Comparison of ENCODE assay signal across 27 cellular contexts in the genomic region with DNA sequence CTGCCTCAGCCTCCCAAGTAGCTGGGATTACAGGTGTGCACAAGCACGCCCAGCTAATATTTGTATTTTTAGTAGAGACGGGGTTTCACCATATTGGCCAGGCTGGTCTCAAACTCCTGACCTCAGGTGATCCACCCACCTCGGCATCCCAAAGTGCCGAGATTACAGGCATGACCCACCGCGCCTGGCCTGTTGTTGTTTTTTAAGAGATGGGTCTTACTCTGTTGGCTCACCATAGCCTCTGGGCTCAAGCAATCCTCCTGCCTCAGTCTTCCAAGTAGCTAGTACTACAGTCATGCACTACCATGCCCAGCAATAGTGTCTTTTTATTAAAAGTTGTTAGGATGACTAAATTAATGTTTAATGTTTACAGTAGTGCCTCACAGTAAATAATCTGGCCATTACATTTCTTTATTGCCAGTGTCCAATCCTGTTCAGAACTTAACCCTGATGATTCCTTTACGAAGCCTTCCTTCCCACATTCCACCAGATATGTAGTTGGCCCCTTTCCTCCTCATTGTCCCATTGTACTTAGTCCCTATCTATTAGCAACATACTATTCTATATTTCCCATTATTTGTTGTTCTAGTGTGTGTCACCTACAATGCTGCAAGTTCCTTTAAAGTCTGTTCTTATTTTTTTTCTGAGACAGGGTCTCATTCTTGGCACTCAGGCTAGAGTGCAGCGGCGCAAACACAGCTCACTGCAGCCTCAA. TPM values are rescaled to one million over a fixed set of nuclear protein-coding genes. Genes with fewer than 3 reads are reported as not detected.
"Had no signal": no experiment of that assay in that cellular context is flagged by ENCODE, and none has a peak within 500 bp of the region (broad histone marks: within the 10 kb centered on the region; RNA-seq: fewer than 3 reads in every experiment).

No MANE protein-coding gene starts in this region.

- ATAC-seq: activated CD8-positive, alpha-beta memory T cell treated with anti-CD3 and anti-CD28 coated beads, Interleukin-2, amount 10 ng/mL, durations not matched to agents 7 days and 5 days; activated naive CD8-positive, alpha-beta T cell treated with anti-CD3 and anti-CD28 coated beads, Interleukin-2, amount 50 U/mL, for 24 hours; left cardiac atrium; psoas muscle; right lobe of liver; stimulated activated effector memory CD8-positive, alpha-beta T cell treated with anti-CD3 and anti-CD28 coated beads, Interleukin-12 subunit alpha, Interleukin-12 subunit beta, amount 100 ng/mL, for 72 hours; upper lobe of right lung had no signal

- H3K27me3 ChIP-seq: right lobe of liver, testis, upper lobe of right lung had no signal

- H3K36me3 ChIP-seq: right lobe of liver, upper lobe of right lung had no signal

- H3K36me3 Mint-ChIP-seq: activated CD8-positive, alpha-beta memory T cell treated with anti-CD3 and anti-CD28 coated beads, Interleukin-2, amount 10 ng/mL, durations not matched to agents 7 days and 5 days; mesothelial cell of epicardium; stimulated activated effector memory CD8-positive, alpha-beta T cell treated with anti-CD3 and anti-CD28 coated beads, Interleukin-12 subunit alpha, Interleukin-12 subunit beta, amount 100 ng/mL, for 72 hours had no signal

- H3K4me3 ChIP-seq: coronary artery, psoas muscle, right lobe of liver, SK-N-MC, testis, upper lobe of right lung had no signal

- DNase-seq: activated B cell treated with CpG ODN at 0.5 μM for 24 hours; activated CD4-positive, alpha-beta memory T cell treated with anti-CD3 and anti-CD28 coated beads, Interleukin-2, amount 10 ng/mL, durations not matched to agents 7 days and 5 days; activated CD4-positive, alpha-beta T cell treated with anti-CD3 and anti-CD28 coated beads for 4 hours; activated CD8-positive, alpha-beta memory T cell treated with anti-CD3 and anti-CD28 coated beads, Interleukin-2, amount 10 ng/mL, durations not matched to agents 7 days and 5 days; activated naive CD4-positive, alpha-beta T cell treated with Interleukin-2 at 50 U/mL for 16 hours; activated naive CD8-positive, alpha-beta T cell treated with anti-CD3 and anti-CD28 coated beads, Interleukin-2, amount 50 U/mL, for 24 hours; anterior cingulate cortex; effector CD8-positive, alpha-beta T cell; foreskin fibroblast; glutamatergic neuron; hippocampal formation; left cardiac atrium; psoas muscle; right lobe of liver; small intestine; stimulated activated CD4-positive, alpha-beta T cell treated with anti-CD3 and anti-CD28 coated beads, Interleukin-15, amount 100 ng/mL, for 24 hours; stimulated activated CD4-positive, alpha-beta T cell treated with anti-CD3 and anti-CD28 coated beads, Interleukin-4, amount 100 ng/mL, for 1 hour; testis; upper lobe of right lung had no signal

- H3K9me3 Mint-ChIP-seq: activated B cell treated with CpG ODN at 0.5 μM for 24 hours; activated CD4-positive, alpha-beta memory T cell treated with anti-CD3 and anti-CD28 coated beads, Interleukin-2, amount 10 ng/mL, durations not matched to agents 7 days and 5 days; activated naive CD8-positive, alpha-beta T cell treated with anti-CD3 and anti-CD28 coated beads, Interleukin-2, amount 50 U/mL, for 24 hours; central memory CD8-positive, alpha-beta T cell; mesothelial cell of epicardium; stimulated activated effector memory CD8-positive, alpha-beta T cell treated with anti-CD3 and anti-CD28 coated beads, Interleukin-12 subunit alpha, Interleukin-12 subunit beta, amount 100 ng/mL, for 72 hours; T-helper 2 cell treated with Interferon-gamma antibody and Interleukin-4, amounts not matched to agents 5 μg/mL and 100 μg/mL, for 36 hours had no signal

- H3K4me1 ChIP-seq: psoas muscle, testis had no signal

- H3K27ac Mint-ChIP-seq: activated CD4-positive, alpha-beta memory T cell treated with anti-CD3 and anti-CD28 coated beads, Interleukin-2, amount 10 ng/mL, durations not matched to agents 7 days and 5 days; activated CD8-positive, alpha-beta memory T cell treated with anti-CD3 and anti-CD28 coated beads, Interleukin-2, amount 10 ng/mL, durations not matched to agents 7 days and 5 days; activated naive CD8-positive, alpha-beta T cell treated with anti-CD3 and anti-CD28 coated beads, Interleukin-2, amount 50 U/mL, for 24 hours; stimulated activated effector memory CD8-positive, alpha-beta T cell treated with anti-CD3 and anti-CD28 coated beads, Interleukin-12 subunit alpha, Interleukin-12 subunit beta, amount 100 ng/mL, for 72 hours; T-helper 2 cell treated with Interferon-gamma antibody and Interleukin-4, amounts not matched to agents 5 μg/mL and 100 μg/mL, for 36 hours had no signal

- H3K27ac ChIP-seq: psoas muscle, right lobe of liver, testis had no signal

- H3K4me3 Mint-ChIP-seq: activated B cell treated with CpG ODN at 0.5 μM for 24 hours; activated CD4-positive, alpha-beta memory T cell treated with anti-CD3 and anti-CD28 coated beads, Interleukin-2, amount 10 ng/mL, durations not matched to agents 7 days and 5 days; activated CD8-positive, alpha-beta memory T cell treated with anti-CD3 and anti-CD28 coated beads, Interleukin-2, amount 10 ng/mL, durations not matched to agents 7 days and 5 days; activated naive CD8-positive, alpha-beta T cell treated with anti-CD3 and anti-CD28 coated beads, Interleukin-2, amount 50 U/mL, for 24 hours; central memory CD8-positive, alpha-beta T cell; mesothelial cell of epicardium; stimulated activated effector memory CD8-positive, alpha-beta T cell treated with anti-CD3 and anti-CD28 coated beads, Interleukin-12 subunit alpha, Interleukin-12 subunit beta, amount 100 ng/mL, for 72 hours; T-helper 2 cell treated with Interferon-gamma antibody and Interleukin-4, amounts not matched to agents 5 μg/mL and 100 μg/mL, for 36 hours had no signal

- H3K27me3 Mint-ChIP-seq: activated B cell treated with CpG ODN at 0.5 μM for 24 hours; activated CD4-positive, alpha-beta memory T cell treated with anti-CD3 and anti-CD28 coated beads, Interleukin-2, amount 10 ng/mL, durations not matched to agents 7 days and 5 days; activated CD8-positive, alpha-beta memory T cell treated with anti-CD3 and anti-CD28 coated beads, Interleukin-2, amount 10 ng/mL, durations not matched to agents 7 days and 5 days; activated naive CD8-positive, alpha-beta T cell treated with anti-CD3 and anti-CD28 coated beads, Interleukin-2, amount 50 U/mL, for 24 hours; central memory CD8-positive, alpha-beta T cell had no signal

- H3K9me3 ChIP-seq: psoas muscle, right lobe of liver, testis, upper lobe of right lung had no signal

RNA-seq across cellular contexts. Expression of gene SLC39A5, which starts 31.8 kb away (rescaled TPM):
- total RNA-seq: left cardiac atrium, lower leg skin, omental fat pad, psoas muscle had no signal
